18 cellular contexts compared by ENCODE assay signal in the genomic region with DNA sequence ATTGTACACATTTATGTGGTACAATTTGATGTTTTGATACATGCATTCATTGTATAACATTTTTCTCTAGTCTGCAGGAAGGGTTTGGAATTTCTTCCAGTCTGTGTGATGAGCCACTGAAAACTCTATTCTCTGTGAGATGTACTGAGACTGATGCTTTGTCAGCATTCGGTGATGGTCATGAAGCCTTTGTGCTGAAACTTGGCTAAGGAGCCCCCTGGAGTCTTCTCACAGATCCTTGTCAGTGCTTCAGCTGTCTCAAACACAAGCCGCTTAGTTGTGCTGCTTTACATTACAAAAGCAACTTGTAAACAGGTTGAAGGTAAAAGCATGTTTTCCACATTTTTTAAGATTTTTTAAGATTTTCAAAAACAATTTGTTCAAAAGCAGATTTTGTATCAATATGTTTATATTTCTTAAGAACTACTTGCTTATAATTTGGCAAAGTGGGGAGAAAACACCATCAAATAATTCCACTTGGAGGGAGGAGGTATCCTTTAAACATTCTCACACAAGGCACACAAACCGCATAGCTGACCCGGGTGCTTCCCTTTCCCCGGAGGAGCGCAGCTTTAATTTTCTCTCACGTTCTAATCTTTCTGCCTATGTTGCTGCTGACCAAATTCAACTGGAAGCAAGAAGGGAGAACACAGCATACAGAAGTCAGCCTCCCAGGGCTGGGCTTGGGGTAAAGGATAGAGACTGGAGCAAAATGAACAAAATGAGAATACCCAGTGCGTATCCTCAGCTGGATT.
DNase-seq lines count a peak whose midpoint lies in the region; ATAC-seq and TF ChIP-seq lines count a peak whose summit lies in the region.
"Had no signal": no experiment of that assay in that cellular context is flagged by ENCODE, and none has a peak within 500 bp of the region (broad histone marks: within the 10 kb centered on the region; RNA-seq: fewer than 3 reads in every experiment).

No MANE protein-coding gene starts in this region.

- H3K27ac ChIP-seq in iPS-20b (ENCODE audit: low read length) (no peak overlapping the region), neural progenitor cell (peak overlapping the region; percentile 91)
- H3K27ac ChIP-seq: Peyer's patch had no signal

- H3K9me3 Mint-ChIP-seq in WTC11 (peaks cover 26% of the 10 kb centered on the region), neural progenitor cell (peaks cover 11% of the 10 kb centered on the region)
- H3K9me3 Mint-ChIP-seq in activated CD4-positive, alpha-beta memory T cell treated with anti-CD3 and anti-CD28 coated beads for 36 hours: peaks cover 16% of the 10 kb centered on the region

- H3K4me2 ChIP-seq in neural progenitor cell: peak overlapping the region; percentile 60

- peak; percentile 99 for ATAC-seq in WTC11
- no peak for ATAC-seq in HG02981 (IDR thresholded peaks at IDR 0.05; ENCODE audit: unreplicated experiment)

- no peaks in the 10 kb centered on the region for H4K20me1 ChIP-seq in neural progenitor cell (ENCODE audit: low read depth)

- H3F3A ChIP-seq in neural progenitor cell (ENCODE audit: low read depth): peaks cover 22% of the 10 kb centered on the region

- peak; percentile 27 for DNase-seq in H7
- DNase-seq in WTC11 (ENCODE audit: low spot score): peak; percentile 33
- DNase-seq in neural progenitor cell (ENCODE audit: low spot score): peak; percentile 92
- DNase-seq in OCI-M1 (lab: John Stamatoyannopoulos, UW): no peak
- no peak for DNase-seq in activated CD4-positive, alpha-beta memory T cell treated with anti-CD3 and anti-CD28 coated beads for 36 hours
- DNase-seq in AML-193 (lab: John Stamatoyannopoulos, UW): no peak
- DNase-seq: Calu3, DMS79 treated with DMSO at 0.1 percent for 48 hours, GDM1, GOT3, NCI-H1092, NCI-H2107, NCI-H446 treated with DMSO at 0.1 percent for 48 hours, NCI-H748 treated with DMSO at 0.1 percent for 48 hours, Peyer's patch, SHP77 treated with DMSO at 0.1 percent for 48 hours had no signal

- peaks cover 12% of the 10 kb centered on the region; the same call in 1 of the 2 replicates for H3K4me1 ChIP-seq in iPS-20b (ENCODE audit: insufficient read depth, low read length)
- H3K4me1 ChIP-seq in neural progenitor cell: peaks cover 20% of the 10 kb centered on the region
- H3K4me1 ChIP-seq: Peyer's patch had no signal

- intact Hi-C loops in activated CD4-positive, alpha-beta memory T cell treated with anti-CD3 and anti-CD28 coated beads for 36 hours (cut with micrococcal nuclease): no loop called here

- H3K36me3 Mint-ChIP-seq in WTC11: peaks cover 10% of the 10 kb centered on the region
- peaks cover 3% of the 10 kb centered on the region for H3K36me3 Mint-ChIP-seq in neural progenitor cell
- H3K36me3 Mint-ChIP-seq in activated CD4-positive, alpha-beta memory T cell treated with anti-CD3 and anti-CD28 coated beads for 36 hours: no peaks in the 10 kb centered on the region

- no peaks in the 10 kb centered on the region for H3K79me2 ChIP-seq in neural progenitor cell (ENCODE audit: low read depth)

- POLR2A ChIA-PET in WTC11 (lab: Charles Lee): no interaction called here
- POLR2A ChIA-PET in activated CD4-positive, alpha-beta memory T cell treated with anti-CD3 and anti-CD28 coated beads for 36 hours (lab: Charles Lee): no interaction called here

- CTCF ChIA-PET in WTC11 (lab: Charles Lee): interaction anchor here (1.5 kb wide), 1 partner anchor 38 kb away, joined by 3 read pairs; no protein-coding TSS in a partner anchor
- CTCF ChIA-PET in activated CD4-positive, alpha-beta memory T cell treated with anti-CD3 and anti-CD28 coated beads for 36 hours (lab: Charles Lee): no interaction called here

- H3K9ac ChIP-seq in iPS-20b (ENCODE audit: low read depth, low read length): peak overlapping the region; percentile 38; the same call in 1 of the 2 replicates
- no peak overlapping the region for H3K9ac ChIP-seq in neural progenitor cell

- H2AFZ ChIP-seq in neural progenitor cell (replicated peaks): peak overlapping the region; percentile 30

- H3K4me3 Mint-ChIP-seq in WTC11 (peak overlapping the region; percentile 22; the same call in 1 of the 2 replicates), neural progenitor cell (no peak overlapping the region)
- H3K4me3 Mint-ChIP-seq in activated CD4-positive, alpha-beta memory T cell treated with anti-CD3 and anti-CD28 coated beads for 36 hours: no peak overlapping the region

- H3K36me3 ChIP-seq in H7 (replicated peaks; ENCODE audit: control insufficient read depth, insufficient read depth, low read length) (no peaks in the 10 kb centered on the region), iPS-20b (ENCODE audit: insufficient read depth, low read depth, low read length) (no peaks in the 10 kb centered on the region), neural progenitor cell (peaks cover 1% of the 10 kb centered on the region)
- H3K36me3 ChIP-seq: Peyer's patch had no signal

- peak overlapping the region; percentile 94 for H3K27ac Mint-ChIP-seq in WTC11
- H3K27ac Mint-ChIP-seq in neural progenitor cell: peak overlapping the region; percentile 44
- no peak overlapping the region for H3K27ac Mint-ChIP-seq in activated CD4-positive, alpha-beta memory T cell treated with anti-CD3 and anti-CD28 coated beads for 36 hours

- peaks cover 4% of the 10 kb centered on the region for H3K9me3 ChIP-seq in iPS-20b (ENCODE audit: insufficient read depth, low read depth, low read length)
- peaks cover 4% of the 10 kb centered on the region for H3K9me3 ChIP-seq in neural progenitor cell (ENCODE audit: low read depth)
- H3K9me3 ChIP-seq: Peyer's patch had no signal

- H3K4me1 Mint-ChIP-seq in WTC11 (peaks cover 14% of the 10 kb centered on the region), neural progenitor cell (peaks cover 13% of the 10 kb centered on the region)
- H3K4me1 Mint-ChIP-seq in activated CD4-positive, alpha-beta memory T cell treated with anti-CD3 and anti-CD28 coated beads for 36 hours (ENCODE audit: low read depth): no peaks in the 10 kb centered on the region

- H3K27me3 Mint-ChIP-seq in WTC11 (ENCODE audit: low read depth) (peaks cover 4% of the 10 kb centered on the region; the same call in 1 of the 2 replicates), neural progenitor cell (ENCODE audit: insufficient read depth, low read depth) (peaks cover 3% of the 10 kb centered on the region)
- H3K27me3 Mint-ChIP-seq in activated CD4-positive, alpha-beta memory T cell treated with anti-CD3 and anti-CD28 coated beads for 36 hours: no peaks in the 10 kb centered on the region

- H3K4me3 ChIP-seq in H7 (ENCODE audit: insufficient read depth, low read depth, low read length) (no peak overlapping the region), iPS-20b (ENCODE audit: low read length) (peak overlapping the region; percentile 29; the same call in 1 of the 2 replicates), neural progenitor cell (peak overlapping the region; percentile 24)
- H3K4me3 ChIP-seq: Peyer's patch had no signal

- TF ChIP-seq CTCF in WTC11 (IDR thresholded peaks at IDR 0.05) (no peak), neural progenitor cell (IDR thresholded peaks at IDR 0.05) (no peak)

- H3K27me3 ChIP-seq in H7 (ENCODE audit: control insufficient read depth, insufficient read depth, low read length) (no peaks in the 10 kb centered on the region), iPS-20b (ENCODE audit: insufficient read depth, low read length) (no peaks in the 10 kb centered on the region), neural progenitor cell (no peaks in the 10 kb centered on the region)
- H3K27me3 ChIP-seq: Peyer's patch had no signal

TF ChIP-seq in WTC11, 78 proteins besides CTCF, POLR2A, EP300 and RAD21:
- TF ChIP-seq SP1 (CRISPR knock-in tag; conservative IDR thresholded peaks at IDR 0.05) (no peak), FOXJ3 (CRISPR knock-in tag; IDR thresholded peaks at IDR 0.05; ENCODE audit: borderline replicate concordance) (no peak), JUN (CRISPR knock-in tag; IDR thresholded peaks at IDR 0.05) (no peak), NFE2L1 (CRISPR knock-in tag; IDR thresholded peaks at IDR 0.05) (no peak), CREB1 (CRISPR knock-in tag; IDR thresholded peaks at IDR 0.05) (no peak), ZNF671 (CRISPR knock-in tag; IDR thresholded peaks at IDR 0.05) (no peak), MXD4 (CRISPR knock-in tag; IDR thresholded peaks at IDR 0.05; ENCODE audit: borderline replicate concordance) (no peak), NR2C2 (CRISPR knock-in tag; IDR thresholded peaks at IDR 0.05) (no peak), TEAD4 (CRISPR knock-in tag; IDR thresholded peaks at IDR 0.05) (no peak), ZNF121 (CRISPR knock-in tag; IDR thresholded peaks at IDR 0.05) (no peak)
- TF ChIP-seq, protein P1, sequence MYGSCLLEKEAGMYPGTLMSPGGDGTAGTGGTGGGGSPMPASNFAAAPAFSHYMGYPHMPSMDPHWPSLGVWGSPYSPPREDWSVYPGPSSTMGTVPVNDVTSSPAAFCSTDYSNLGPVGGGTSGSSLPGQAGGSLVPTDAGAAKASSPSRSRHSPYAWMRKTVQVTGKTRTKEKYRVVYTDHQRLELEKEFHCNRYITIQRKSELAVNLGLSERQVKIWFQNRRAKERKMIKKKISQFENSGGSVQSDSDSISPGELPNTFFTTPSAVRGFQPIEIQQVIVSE (CRISPR knock-in tag; IDR thresholded peaks at IDR 0.05; ENCODE audit: borderline replicate concordance): no peak

Comparison
In these comparisons a context has a peak if more than half of its experiments do, and no peak if none do; other contexts are left out.
1. DNase-seq: peak in H7 (single experiment), WTC11 (single experiment) and neural progenitor cell (single experiment); none in OCI-M1 (single experiment), activated CD4-positive, alpha-beta memory T cell treated with anti-CD3 and anti-CD28 coated beads for 36 hours (single experiment) and AML-193 (0 of 2).